ENCODE assay signal across 24 cellular contexts in genomic region chr3:189836795-189837194, GRCh38.
DNase-seq lines count a peak whose midpoint lies in the region; ATAC-seq, FAIRE-seq and TF ChIP-seq lines count a peak whose summit lies in the region.
"Had no signal": no experiment of that assay in that cellular context is flagged by ENCODE, and none has a peak within 500 bp of the region (broad histone marks: within the 10 kb centered on the region; RNA-seq: fewer than 3 reads in every experiment).

No MANE protein-coding gene starts in this region.

- TF ChIP-seq POLR2A in H54 (IDR thresholded peaks at IDR 0.05; ENCODE audit: low read depth, low read length) = no peak

- H3K36me3 ChIP-seq in A673 (ENCODE audit: insufficient read depth, low read length, poor library complexity, severe bottlenecking) = no peaks in the 10 kb centered on the region
- no peaks in the 10 kb centered on the region for H3K36me3 ChIP-seq in astrocyte (ENCODE audit: insufficient read depth, low read length)
- peaks cover 3 to 29% of the 10 kb centered on the region in 2 experiments for H3K36me3 ChIP-seq in keratinocyte (ENCODE audit: control insufficient read depth in 2 of 2, extremely low read depth in 1 of 2, insufficient read depth in 2 of 2, low read length in 2 of 2)
- H3K36me3 ChIP-seq in Caco-2 (ENCODE audit: control insufficient read depth, insufficient read depth, low read length) = no peaks in the 10 kb centered on the region

- H3K27ac Mint-ChIP-seq in astrocyte (ENCODE audit: unreplicated experiment) (no peak overlapping the region), Caco-2 (ENCODE audit: unreplicated experiment) (no peak overlapping the region)
- H3K27ac Mint-ChIP-seq: B cell had no signal

- no peaks in the 10 kb centered on the region for H3K27me3 Mint-ChIP-seq in astrocyte (ENCODE audit: low read depth, unreplicated experiment)
- H3K27me3 Mint-ChIP-seq in Caco-2 (ENCODE audit: insufficient read depth, unreplicated experiment) = peaks cover 3% of the 10 kb centered on the region
- H3K27me3 Mint-ChIP-seq: B cell had no signal

- no peaks in the 10 kb centered on the region for H3K27me3 ChIP-seq in A673 (replicated peaks; ENCODE audit: insufficient read depth, low read depth, low read length, poor library complexity)
- H3K27me3 ChIP-seq in astrocyte (ENCODE audit: insufficient read depth, low read length) = no peaks in the 10 kb centered on the region
- H3K27me3 ChIP-seq in keratinocyte (ENCODE audit: control insufficient read depth, extremely low read depth, insufficient read depth, low read length) = no peaks in the 10 kb centered on the region
- H3K27me3 ChIP-seq in Caco-2 (replicated peaks; ENCODE audit: control insufficient read depth, insufficient read depth, low read length) = no peaks in the 10 kb centered on the region

- H3K36me3 Mint-ChIP-seq in astrocyte (ENCODE audit: low read depth, unreplicated experiment) (no peaks in the 10 kb centered on the region), Caco-2 (ENCODE audit: insufficient read depth, unreplicated experiment) (no peaks in the 10 kb centered on the region)
- H3K36me3 Mint-ChIP-seq: CD14-positive monocyte had no signal

- CTCF ChIA-PET in A673 (lab: Charles Lee) = no interaction called here
- CTCF ChIA-PET in Caco-2 (lab: Charles Lee) = no interaction called here

- DNase-seq in A673 (ENCODE audit: low spot score) = no peak
- DNase-seq in H54 (ENCODE audit: insufficient read length, low spot score) = no peak
- DNase-seq in astrocyte (ENCODE audit: low read depth) = no peak
- DNase-seq in keratinocyte (ENCODE audit: low read depth, low spot score) = no peak
- DNase-seq in GM03348 (ENCODE audit: low spot score) = no peak
- no peak for DNase-seq in Caco-2
- no peak for DNase-seq in islet precursor cell
- DNase-seq in Right ventricle myocardium inferior (ENCODE audit: missing footprints) = no peak
- DNase-seq: DMS53, GDM1, GOT3, KG1, NCI-H1105 treated with DMSO at 0.1 percent for 48 hours, NCI-H2081, NCI-H2171, NCI-H524 treated with DMSO at 0.1 percent for 48 hours, SIG-M5, SK-N-SH had no signal

- no peak for ATAC-seq in Right ventricle myocardium inferior
- ATAC-seq: HCT116 had no signal

- H3K79me2 ChIP-seq in astrocyte (ENCODE audit: insufficient read depth, low read length) (no peaks in the 10 kb centered on the region), keratinocyte (ENCODE audit: control insufficient read depth, insufficient read depth, low read length) (peaks cover 48% of the 10 kb centered on the region)

- dilution Hi-C loops in keratinocyte (cut with MboI; ENCODE audit: extremely low pct_ligation_motif_present, low sequenced_read_pairs) = no loop called here

- POLR2A ChIA-PET in A673 (lab: Charles Lee; ENCODE audit: low non-redundant PET) (no interaction called here), Caco-2 (lab: Charles Lee) (no interaction called here)

- BruUV-seq in A673 (replicated peaks; lab: Mats Ljungman, UMichigan) = no TSS peak
- BruUV-seq in Caco-2 (replicated peaks; lab: Mats Ljungman, UMichigan) = no TSS peak

- H3K9me3 ChIP-seq in A673 (ENCODE audit: low read depth, low read length, poor library complexity, severe bottlenecking) (no peaks in the 10 kb centered on the region), astrocyte (ENCODE audit: insufficient read depth, low read depth, low read length) (no peaks in the 10 kb centered on the region), keratinocyte (ENCODE audit: control insufficient read depth, low read depth, low read length) (no peaks in the 10 kb centered on the region), Caco-2 (no peaks in the 10 kb centered on the region)
- H3K9me3 ChIP-seq: SK-N-SH had no signal

- H3K4me3 Mint-ChIP-seq in astrocyte (ENCODE audit: unreplicated experiment) (no peak overlapping the region), Caco-2 (ENCODE audit: unreplicated experiment) (no peak overlapping the region)
- H3K4me3 Mint-ChIP-seq: B cell, CD14-positive monocyte had no signal

- H3K4me2 ChIP-seq in astrocyte (ENCODE audit: low read length) (no peak overlapping the region), keratinocyte (ENCODE audit: control insufficient read depth, extremely low read depth, insufficient read depth, low read depth, low read length) (peak overlapping the region; percentile 67)
- H3K4me2 ChIP-seq: SK-N-SH had no signal

- H3K4me1 ChIP-seq in A673 (ENCODE audit: insufficient read depth, low read length, poor library complexity, severe bottlenecking) = peaks cover 72% of the 10 kb centered on the region
- no peaks in the 10 kb centered on the region for H3K4me1 ChIP-seq in astrocyte (ENCODE audit: insufficient read depth, low read length)
- peaks cover 95% of the 10 kb centered on the region for H3K4me1 ChIP-seq in keratinocyte (ENCODE audit: control insufficient read depth, extremely low read depth, insufficient read depth, low read length)
- H3K4me1 ChIP-seq in Caco-2 = no peaks in the 10 kb centered on the region

- H3K9ac ChIP-seq in astrocyte (ENCODE audit: low read length) = no peak overlapping the region
- peak overlapping the region; percentile 56 for H3K9ac ChIP-seq in keratinocyte (ENCODE audit: control insufficient read depth, extremely low read depth, insufficient read depth, low read length)
- H3K9ac ChIP-seq: SK-N-SH had no signal

- H3K4me3 ChIP-seq in A673 (ENCODE audit: low read depth, low read length, poor library complexity, severe bottlenecking) = no peak overlapping the region
- H3K4me3 ChIP-seq in astrocyte (ENCODE audit: insufficient read depth, low read depth, low read length) = no peak overlapping the region
- H3K4me3 ChIP-seq in keratinocyte (ENCODE audit: control insufficient read depth in 2 of 3, extremely low read depth in 1 of 3, insufficient read depth in 2 of 3, low read depth in 1 of 3, low read length in 3 of 3) = peak overlapping the region in 1 of 3 experiments; percentile 33
- H3K4me3 ChIP-seq in Caco-2 (ENCODE audit: low read depth, low read length) = no peak overlapping the region

- peak; percentile 52 for FAIRE-seq in H54 (lab: Jason Lieb, UNC)
- FAIRE-seq in astrocyte (lab: Jason Lieb, UNC) = peak; percentile 5
- peak; percentile 72 for FAIRE-seq in keratinocyte (lab: Jason Lieb, UNC)
- FAIRE-seq: A204.1, D721Med, HTR-8/SVneo had no signal

- intact Hi-C loops in A673 (cut with micrococcal nuclease; ENCODE audit: unreplicated experiment) (loop anchor here (5.0 kb wide), 1 partner anchor 334 kb away; no protein-coding TSS in a partner anchor), Caco-2 (cut with micrococcal nuclease; ENCODE audit: unreplicated experiment) (no loop called here), Right ventricle myocardium inferior (cut with DNase I) (no loop called here)

- no peaks in the 10 kb centered on the region for H3K9me1 ChIP-seq in keratinocyte (ENCODE audit: control insufficient read depth, extremely low read depth, insufficient read depth, low read length)

- H4K20me1 ChIP-seq in astrocyte (ENCODE audit: insufficient read depth, low read length) (no peaks in the 10 kb centered on the region), keratinocyte (ENCODE audit: control insufficient read depth, extremely low read depth, insufficient read depth, low read length) (no peaks in the 10 kb centered on the region)

- H2AFZ ChIP-seq in astrocyte (ENCODE audit: low read depth, low read length) (no peak overlapping the region), keratinocyte (ENCODE audit: control insufficient read depth, low read length) (no peak overlapping the region)

- peak overlapping the region; percentile 90 for H3K27ac ChIP-seq in A673 (ENCODE audit: low read depth, low read length, poor library complexity, severe bottlenecking)
- H3K27ac ChIP-seq in astrocyte (ENCODE audit: low read depth, low read length) = no peak overlapping the region
- peak overlapping the region; percentile 98 for H3K27ac ChIP-seq in keratinocyte (ENCODE audit: control insufficient read depth, insufficient read depth, low read length)

- TF ChIP-seq CTCF in A673 (conservative IDR thresholded peaks at IDR 0.05; ENCODE audit: low read depth, low read length) (no peak), astrocyte (IDR thresholded peaks at IDR 0.05; ENCODE audit: insufficient read depth, low read depth, low read length) (no peak), keratinocyte (optimal IDR thresholded peaks at IDR 0.05 in 1 of 3, IDR thresholded peaks at IDR 0.05 in 1 of 3, conservative IDR thresholded peaks at IDR 0.05 in 1 of 3; ENCODE audit: extremely low read depth in 1 of 3, insufficient read depth in 2 of 3, low read length in 3 of 3) (no peak), Caco-2 (IDR thresholded peaks at IDR 0.05; ENCODE audit: insufficient read depth in 1 of 2, low read depth in 1 of 2, low read length in 1 of 2, severe bottlenecking in 1 of 2, unreplicated experiment in 1 of 2) (no peak)

- H3K9me3 Mint-ChIP-seq in astrocyte (ENCODE audit: unreplicated experiment) (peaks cover 2% of the 10 kb centered on the region), Caco-2 (ENCODE audit: unreplicated experiment) (no peaks in the 10 kb centered on the region)

- H3K4me1 Mint-ChIP-seq in astrocyte (ENCODE audit: low read depth, unreplicated experiment) = peaks cover 19% of the 10 kb centered on the region
- peaks cover 3% of the 10 kb centered on the region for H3K4me1 Mint-ChIP-seq in Caco-2 (ENCODE audit: low read depth, unreplicated experiment)
- H3K4me1 Mint-ChIP-seq: B cell had no signal
